ENCODE assay signal across 20 cellular contexts in genomic region chr1:70895531-70895930, GRCh38.
"Had no signal": no experiment of that assay in that cellular context is flagged by ENCODE, and none has a peak within 500 bp of the region (broad histone marks: within the 10 kb centered on the region; RNA-seq: fewer than 3 reads in every experiment).

No MANE protein-coding gene starts in this region.

- H3K36me3 Mint-ChIP-seq: IgD-negative memory B cell had no signal

- H3K4me3 ChIP-seq: K562, SJSA1, SK-N-MC had no signal

- H3K27ac Mint-ChIP-seq: IgD-negative memory B cell had no signal

- H3K4me1 ChIP-seq: SJSA1 had no signal

- H3K9me3 Mint-ChIP-seq: IgD-negative memory B cell had no signal

- H3K27me3 ChIP-seq: SJSA1 had no signal

- H3K4me2 ChIP-seq: KMS-11 had no signal

- H3K9ac ChIP-seq: KMS-11 had no signal

- H3K4me3 Mint-ChIP-seq: IgD-negative memory B cell had no signal

- H3K4me1 Mint-ChIP-seq: IgD-negative memory B cell had no signal

- H3K9me3 ChIP-seq: SJSA1 had no signal

- H3K27ac ChIP-seq: HL-60, KMS-11, SJSA1, SK-N-MC had no signal

- DNase-seq: NCI-H1092, NCI-H1105 treated with DMSO at 0.1 percent for 48 hours, NCI-H1436, NCI-H187, NCI-H2029, NCI-H2081 treated with DMSO at 0.1 percent for 48 hours, NCI-H2171, NCI-H226, NCI-H510A, NCI-H524 treated with DMSO at 0.1 percent for 48 hours, NCI-H774, Right ventricle myocardium superior, RPMI8226, SIG-M5 had no signal

- H3K36me3 ChIP-seq: SJSA1 had no signal
